In the genomic region with DNA sequence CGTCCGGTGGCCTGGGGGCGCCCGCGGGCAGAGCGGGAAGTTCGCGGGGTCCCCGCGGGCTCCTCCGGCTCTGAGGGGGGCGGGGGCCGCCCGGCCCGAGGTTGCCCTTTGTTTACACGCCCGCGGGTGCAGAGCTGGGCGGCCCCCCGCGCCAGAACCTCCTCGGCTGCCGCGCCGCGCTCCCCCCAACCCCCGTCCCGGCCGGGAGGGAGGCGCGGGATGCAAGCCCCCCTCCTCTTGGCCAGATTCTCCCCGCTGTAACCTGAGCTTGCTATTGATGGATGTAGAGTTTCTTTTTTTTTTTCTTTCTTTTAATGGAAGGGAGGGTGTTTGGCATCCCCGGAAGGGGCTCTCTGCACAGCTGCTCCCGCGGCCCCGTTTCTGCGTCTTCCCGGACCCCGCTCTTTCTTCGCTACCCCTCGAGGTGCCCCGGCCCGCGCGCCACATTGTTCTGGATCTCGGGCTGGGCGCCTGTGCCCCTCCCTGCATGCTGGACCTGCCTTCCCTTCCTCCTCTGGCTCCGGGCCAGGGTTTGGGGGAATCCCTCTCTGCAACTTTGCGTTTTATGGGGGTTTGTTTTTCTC, we compare ENCODE assay signal across 8 cellular contexts. TPM values are rescaled to one million over a fixed set of nuclear protein-coding genes. Genes with fewer than 3 reads are reported as not detected.
DNase-seq lines count a peak whose midpoint lies in the region; ATAC-seq and TF ChIP-seq lines count a peak whose summit lies in the region.

No MANE protein-coding gene starts in this region.

- no peak for TF ChIP-seq EP300 in ovary (IDR thresholded peaks at IDR 0.05)

- DNase-seq in BE2C: peak; percentile 65
- DNase-seq in NT2/D1 (ENCODE audit: low read depth, low spot score): no peak
- DNase-seq in effector memory CD4-positive, alpha-beta T cell: no peak
- peak; percentile 59 to 78 (median 70) for DNase-seq in ovary
- no peak for DNase-seq in T1000 (lab: John Stamatoyannopoulos, UW)
- DNase-seq in NCI-H2081 treated with DMSO at 0.1 percent for 48 hours (lab: John Stamatoyannopoulos, UW): no peak

- H3K9me3 ChIP-seq in BE2C (no peaks in the 10 kb centered on the region), NT2/D1 (ENCODE audit: insufficient read depth, low read length) (no peaks in the 10 kb centered on the region), ovary (no peaks in the 10 kb centered on the region)
- no peaks in the 10 kb centered on the region for H3K9me3 ChIP-seq in effector memory CD4-positive, alpha-beta T cell (ENCODE audit: control insufficient read depth, low read length)

- H3K27me3 ChIP-seq in BE2C (no peaks in the 10 kb centered on the region), NT2/D1 (ENCODE audit: insufficient read depth, insufficient read length) (peaks cover 8% of the 10 kb centered on the region), ovary (no peaks in the 10 kb centered on the region)
- H3K27me3 ChIP-seq in effector memory CD4-positive, alpha-beta T cell (replicated peaks; ENCODE audit: control insufficient read depth, insufficient read depth, low read length, poor library complexity, severe bottlenecking): peaks cover 38% of the 10 kb centered on the region

- ATAC-seq in GM21447 (IDR thresholded peaks at IDR 0.05; ENCODE audit: unreplicated experiment) (peak; percentile 13), GM18867 (IDR thresholded peaks at IDR 0.05; ENCODE audit: unreplicated experiment) (no peak)

- H3K36me3 ChIP-seq in BE2C (peaks cover 32% of the 10 kb centered on the region), NT2/D1 (ENCODE audit: insufficient read depth, insufficient read length, low read length) (peaks cover 44% of the 10 kb centered on the region), ovary (no peaks in the 10 kb centered on the region)
- no peaks in the 10 kb centered on the region for H3K36me3 ChIP-seq in effector memory CD4-positive, alpha-beta T cell (ENCODE audit: control insufficient read depth, insufficient read depth, low read length)

- TF ChIP-seq POLR2A in ovary (IDR thresholded peaks at IDR 0.05): no peak

- peak overlapping the region; percentile 95 for H3K9ac ChIP-seq in NT2/D1 (ENCODE audit: insufficient read length, low read depth)

- 1 to 2% (median 2%) methylated on average over 43 to 49 of the region's 49 CpGs for WGBS in ovary, 3 donors

- H3K4me3 ChIP-seq in BE2C (ENCODE audit: low read depth, low read length): peak overlapping the region; percentile 76
- H3K4me3 ChIP-seq in NT2/D1 (ENCODE audit: insufficient read length, low read depth): peak overlapping the region; percentile 78
- peak overlapping the region; percentile 42 for H3K4me3 ChIP-seq in effector memory CD4-positive, alpha-beta T cell (ENCODE audit: insufficient read depth, low read depth, low read length, poor library complexity, severe bottlenecking)
- peak overlapping the region; percentile 43 for H3K4me3 ChIP-seq in ovary

- TF ChIP-seq CTCF in BE2C (IDR thresholded peaks at IDR 0.05; ENCODE audit: low read depth, low read length) (no peak), ovary (IDR thresholded peaks at IDR 0.05) (no peak)

- H3K4me1 ChIP-seq in BE2C (peaks cover 7% of the 10 kb centered on the region), NT2/D1 (ENCODE audit: insufficient read depth, insufficient read length) (peaks cover 21% of the 10 kb centered on the region), ovary (ENCODE audit: insufficient read depth) (no peaks in the 10 kb centered on the region)
- H3K4me1 ChIP-seq in effector memory CD4-positive, alpha-beta T cell (ENCODE audit: control insufficient read depth, insufficient read depth, low read length, poor library complexity, severe bottlenecking): peaks cover 19% of the 10 kb centered on the region

- intact Hi-C loops in ovary (cut with DNase I): no loop called here

- H3K27ac ChIP-seq in effector memory CD4-positive, alpha-beta T cell (ENCODE audit: insufficient read depth, low read length, poor library complexity, severe bottlenecking): no peak overlapping the region
- H3K27ac ChIP-seq in ovary: peak overlapping the region; percentile 4 to 20

RNA-seq across cellular contexts. Expression of gene CBX2, which starts 0.6 kb away (rescaled TPM):
- polyA plus RNA-seq in BE2C (2012; ENCODE audit: insufficient read depth, insufficient read length, low read depth): 46.9 TPM
- total RNA-seq in ovary: 1 to 10 TPM; 2.1 to 5.7 (median 4.8) TPM
- polyA plus RNA-seq in ovary: 1 to 10 TPM in 1 of 2 donors, under 1 TPM in 1; 0.92 to 4.0 TPM

RNA-seq across cellular contexts. Expression of gene CBX8, which starts 18.3 kb away (rescaled TPM):
- 54.5 TPM for polyA plus RNA-seq in BE2C (2012; ENCODE audit: insufficient read depth, insufficient read length, low read depth)
- 1 to 10 TPM in 6 of 7 donors, under 1 TPM in 1; 0.60 to 7.0 (median 3.9) TPM for total RNA-seq in ovary
- polyA plus RNA-seq in ovary: 1 to 10 TPM; 1.1 to 3.2 TPM

RNA-seq across cellular contexts. Expression of gene ENPP7, which starts 47.9 kb away (rescaled TPM):
- polyA plus RNA-seq in BE2C (2012; ENCODE audit: insufficient read depth, insufficient read length, low read depth): not detected
- total RNA-seq in ovary: not detected
- polyA plus RNA-seq in ovary: not detected

Comparison
In these comparisons a context has a peak if more than half of its experiments do, and no peak if none do; other contexts are left out.
1. DNase-seq: peak in BE2C (single experiment) and ovary (5 of 5); none in NT2/D1 (single experiment), effector memory CD4-positive, alpha-beta T cell (0 of 3), T1000 (single experiment) and NCI-H2081 treated with DMSO at 0.1 percent for 48 hours (single experiment).
2. Peak in every context shown above with its lines, with median percentiles within 50 percentile points of each other: H3K4me3 ChIP-seq.